ENCODE assay signal across 6 cellular contexts in genomic region chr9:126014726-126015125, GRCh38.
"Had no signal": no experiment of that assay in that cellular context is flagged by ENCODE, and none has a peak within 500 bp of the region (broad histone marks: within the 10 kb centered on the region; RNA-seq: fewer than 3 reads in every experiment).

No MANE protein-coding gene starts in this region.

- ATAC-seq: K562 had no signal

- H3K4me3 ChIP-seq: K562 had no signal

- FAIRE-seq: HTR-8/SVneo, K562 had no signal

- H3K4me3 Mint-ChIP-seq: H9 had no signal

- DNase-seq: GOT3, H9, HCEC 1CT, IMR-90 had no signal
